In the genomic region with DNA sequence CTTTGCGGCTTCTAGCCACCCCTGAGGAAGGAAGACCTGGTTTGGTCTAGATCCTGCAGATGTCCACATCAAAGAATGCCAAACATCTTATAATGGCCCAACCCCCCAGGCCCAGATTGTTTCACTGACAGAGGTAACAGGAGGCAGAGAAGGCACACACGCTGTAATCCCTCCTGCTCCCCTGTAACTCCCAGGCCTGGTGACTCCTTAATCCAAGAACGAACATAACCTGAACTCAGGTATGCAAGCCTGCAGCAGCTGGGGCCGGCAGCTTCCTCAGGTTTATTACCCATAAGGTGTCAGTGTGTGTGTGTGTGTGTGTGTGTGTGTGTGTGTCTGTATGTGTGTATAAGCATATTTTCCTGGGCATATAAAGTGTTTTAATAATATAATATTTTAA, we compare ENCODE assay signal across 19 cellular contexts. TPM values are rescaled to one million over a fixed set of nuclear protein-coding genes. Genes with fewer than 3 reads are reported as not detected.
DNase-seq lines count a peak whose midpoint lies in the region; ATAC-seq lines count a peak whose summit lies in the region.
"Had no signal": no experiment of that assay in that cellular context is flagged by ENCODE, and none has a peak within 500 bp of the region (broad histone marks: within the 10 kb centered on the region; RNA-seq: fewer than 3 reads in every experiment).

No MANE protein-coding gene starts in this region.

- no peaks in the 10 kb centered on the region for H3K4me1 Mint-ChIP-seq in stimulated activated memory B cell treated with anti-CD40 and anti-IgM and Interleukin-4, amounts not matched to agents 10 μg/mL and 1 μg/mL and 100 μg/mL, for 72 hours
- H3K4me1 Mint-ChIP-seq: CD14-positive monocyte had no signal

- peaks cover 7 to 16% of the 10 kb centered on the region in 2 experiments for H3K4me1 ChIP-seq in trophoblast cell (ENCODE audit: control insufficient read depth in 1 of 2, insufficient read depth in 2 of 2, low read length in 2 of 2)
- H3K4me1 ChIP-seq: HAP-1 had no signal

- no peak overlapping the region for H3K4me3 Mint-ChIP-seq in stimulated activated memory B cell treated with anti-CD40 and anti-IgM and Interleukin-4, amounts not matched to agents 10 μg/mL and 1 μg/mL and 100 μg/mL, for 72 hours
- H3K4me3 Mint-ChIP-seq: CD14-positive monocyte had no signal

- DNase-seq in ELF-1 (ENCODE audit: low read depth, low spot score): peak; percentile 88
- DNase-seq in NCI-H69 (lab: John Stamatoyannopoulos, UW): peak; percentile 19
- peak; percentile 91 for DNase-seq in islet precursor cell
- DNase-seq in trophoblast cell: peak; percentile 48 to 56
- DNase-seq: DMS 273 treated with DMSO at 0.1 percent for 48 hours, DND-41, Kasumi-1, MG63, NCI-H1092, NCI-H146, NCI-H2081, NCI-H748 treated with DMSO at 0.1 percent for 48 hours, SHP77 had no signal

- no peak overlapping the region for H3K4ac ChIP-seq in trophoblast cell (ENCODE audit: low read depth, low read length)

- H3K9me3 Mint-ChIP-seq in stimulated activated memory B cell treated with anti-CD40 and anti-IgM and Interleukin-4, amounts not matched to agents 10 μg/mL and 1 μg/mL and 100 μg/mL, for 72 hours: no peaks in the 10 kb centered on the region
- H3K9me3 Mint-ChIP-seq: CD14-positive monocyte had no signal

- no peak overlapping the region for H3K14ac ChIP-seq in trophoblast cell (ENCODE audit: low read length)

- no peaks in the 10 kb centered on the region for H3K9me3 ChIP-seq in trophoblast cell (ENCODE audit: insufficient read depth, low read depth, low read length)
- H3K9me3 ChIP-seq: HAP-1, MG63 had no signal

- no peaks in the 10 kb centered on the region for H3K79me2 ChIP-seq in trophoblast cell (ENCODE audit: control insufficient read depth, insufficient read depth, low read length, poor library complexity)

- no peak overlapping the region for H2BK120ac ChIP-seq in trophoblast cell (ENCODE audit: insufficient read depth, low read length, poor library complexity)

- WGBS in trophoblast cell (ENCODE audit: extremely low coverage, insufficient coverage, insufficient read length): no CpG with 5 or more reads among the region's 4 CpGs

- H2BK5ac ChIP-seq in trophoblast cell (ENCODE audit: low read depth, low read length, poor library complexity): no peak overlapping the region

- H3K4me3 ChIP-seq in trophoblast cell (ENCODE audit: low read depth, low read length): no peak overlapping the region
- H3K4me3 ChIP-seq: HAP-1, MG63, SK-N-MC had no signal

- no peak overlapping the region for H2AFZ ChIP-seq in trophoblast cell (ENCODE audit: insufficient read depth, low read length, poor library complexity)

- H3K9ac ChIP-seq in trophoblast cell (ENCODE audit: low read length): no peak overlapping the region

- H3K36me3 Mint-ChIP-seq in stimulated activated memory B cell treated with anti-CD40 and anti-IgM and Interleukin-4, amounts not matched to agents 10 μg/mL and 1 μg/mL and 100 μg/mL, for 72 hours: no peaks in the 10 kb centered on the region
- H3K36me3 Mint-ChIP-seq: CD14-positive monocyte had no signal

- H3K23ac ChIP-seq in trophoblast cell (ENCODE audit: low read length): no peak overlapping the region

- H4K12ac ChIP-seq in trophoblast cell (ENCODE audit: low read depth, low read length): no peak overlapping the region

- no peak overlapping the region for H3K18ac ChIP-seq in trophoblast cell (ENCODE audit: low read length)

- H3K27ac ChIP-seq in trophoblast cell (ENCODE audit: low read depth, low read length): no peak overlapping the region
- H3K27ac ChIP-seq: SK-N-MC had no signal

- H3K27me3 ChIP-seq in trophoblast cell (ENCODE audit: insufficient read depth, low read length): no peaks in the 10 kb centered on the region
- H3K27me3 ChIP-seq: MG63 had no signal

- no peak overlapping the region for H4K91ac ChIP-seq in trophoblast cell (ENCODE audit: low read depth, low read length)

- no peak overlapping the region for H4K8ac ChIP-seq in trophoblast cell (ENCODE audit: low read depth, low read length)

- no peak for ATAC-seq in HG03135 (IDR thresholded peaks at IDR 0.05; ENCODE audit: unreplicated experiment)
- ATAC-seq in GM19452 (IDR thresholded peaks at IDR 0.05; ENCODE audit: unreplicated experiment): no peak
- no peak for ATAC-seq in stimulated activated memory B cell treated with anti-CD40 and anti-IgM and Interleukin-4, amounts not matched to agents 10 μg/mL and 1 μg/mL and 100 μg/mL, for 72 hours

- H3K27ac Mint-ChIP-seq in stimulated activated memory B cell treated with anti-CD40 and anti-IgM and Interleukin-4, amounts not matched to agents 10 μg/mL and 1 μg/mL and 100 μg/mL, for 72 hours: no peak overlapping the region
- H3K27ac Mint-ChIP-seq: CD14-positive monocyte had no signal

- no peak overlapping the region for H2BK12ac ChIP-seq in trophoblast cell (ENCODE audit: low read length)

- H2AK5ac ChIP-seq in trophoblast cell (ENCODE audit: low read length): no peak overlapping the region

- peaks cover 28% of the 10 kb centered on the region for H3K27me3 Mint-ChIP-seq in stimulated activated memory B cell treated with anti-CD40 and anti-IgM and Interleukin-4, amounts not matched to agents 10 μg/mL and 1 μg/mL and 100 μg/mL, for 72 hours

- H3K36me3 ChIP-seq in trophoblast cell (ENCODE audit: control insufficient read depth in 1 of 2, insufficient read depth in 2 of 2, low read length in 2 of 2): no peaks in the 10 kb centered on the region
- H3K36me3 ChIP-seq: HAP-1, MG63 had no signal

- no peaks in the 10 kb centered on the region for H3K79me1 ChIP-seq in trophoblast cell (ENCODE audit: low read length)

- H3K4me2 ChIP-seq in trophoblast cell (ENCODE audit: low read length): no peak overlapping the region

RNA-seq across cellular contexts. Expression of a gene that starts 52.7 kb away (rescaled TPM):
- polyA plus RNA-seq in trophoblast cell (2013): 159 TPM in 2 replicates

RNA-seq across cellular contexts. Expression of a gene that starts 53.1 kb away (rescaled TPM):
- 41.2 and 42.9 TPM in 2 replicates for polyA plus RNA-seq in trophoblast cell (2013)

Comparison
In these comparisons a context has a peak if more than half of its experiments do, and no peak if none do; other contexts are left out.
1. DNase-seq: peak in every context shown above with its lines; median percentile 91 in islet precursor cell; 88 in ELF-1; 52 in trophoblast cell; 19 in NCI-H69.